ENCODE assay signal across 25 cellular contexts in the genomic region with DNA sequence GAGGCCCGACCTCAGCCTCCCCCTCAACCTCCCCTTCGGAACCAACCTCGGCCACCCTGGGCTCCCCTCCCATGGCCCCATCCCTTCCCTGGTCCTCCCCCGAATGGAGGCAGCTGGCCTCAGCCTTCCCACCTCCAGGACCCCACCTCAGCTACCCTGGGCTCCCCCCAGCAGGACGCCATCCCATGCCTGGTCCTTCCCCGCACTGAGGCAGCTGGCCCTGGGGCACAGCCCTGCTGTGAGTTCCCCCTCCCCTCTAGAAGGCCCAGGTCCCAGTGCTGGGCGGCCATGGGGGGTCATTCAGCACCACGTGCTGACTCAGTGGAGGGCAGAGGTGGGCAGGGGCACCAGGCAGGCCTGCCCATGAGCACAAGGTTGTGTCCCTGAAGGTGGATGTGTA. TPM values are rescaled to one million over a fixed set of nuclear protein-coding genes. Genes with fewer than 3 reads are reported as not detected.
"Had no signal": no experiment of that assay in that cellular context is flagged by ENCODE, and none has a peak within 500 bp of the region (broad histone marks: within the 10 kb centered on the region; RNA-seq: fewer than 3 reads in every experiment).

No MANE protein-coding gene starts in this region.

- FAIRE-seq: astrocyte, TTC549 had no signal

- H3K9ac ChIP-seq: SK-N-SH had no signal

- H3K4me2 ChIP-seq: SK-N-SH had no signal

- DNase-seq: activated CD4-positive, alpha-beta memory T cell treated with anti-CD3 and anti-CD28 coated beads for 36 hours; activated CD4-positive, alpha-beta T cell treated with anti-CD3 and anti-CD28 coated beads for 36 hours; activated CD4-positive, alpha-beta T cell treated with anti-CD3 and anti-CD28 coated beads, Interleukin-2, amount 50 U/mL, for 1 hour; activated CD8-positive, alpha-beta memory T cell treated with anti-CD3 and anti-CD28 coated beads, Interleukin-2, amount 50 U/mL, for 4 hours; activated effector memory CD4-positive, alpha-beta T cell treated with Interleukin-2 at 50 U/mL for 16 hours; activated naive CD4-positive, alpha-beta T cell; activated naive CD4-positive, alpha-beta T cell treated with anti-CD3 and anti-CD28 coated beads, Interleukin-2, amount 50 U/mL, for 16 hours; activated naive CD8-positive, alpha-beta T cell treated with anti-CD3 and anti-CD28 coated beads for 36 hours; activated T-cell treated with anti-CD3 and anti-CD28 coated beads for 4 hours; activated T-cell treated with anti-CD3 and anti-CD28 coated beads, Interleukin-2, amount 50 U/mL, for 48 hours; Karpas-422; SJCRH30; SK-N-SH had no signal

- H3K4me1 Mint-ChIP-seq: activated CD4-positive, alpha-beta T cell treated with anti-CD3 and anti-CD28 coated beads for 36 hours; activated naive CD8-positive, alpha-beta T cell treated with anti-CD3 and anti-CD28 coated beads for 36 hours had no signal

- H3K27me3 ChIP-seq: body of pancreas, breast epithelium, SJCRH30 had no signal

- H3K4me3 Mint-ChIP-seq: activated CD4-positive, alpha-beta memory T cell treated with anti-CD3 and anti-CD28 coated beads for 36 hours; activated CD4-positive, alpha-beta T cell treated with anti-CD3 and anti-CD28 coated beads for 36 hours; activated naive CD8-positive, alpha-beta T cell treated with anti-CD3 and anti-CD28 coated beads for 36 hours; T-helper 1 cell treated with Interleukin-12 subunit alpha and Interleukin-12 subunit beta and Interleukin-4 antibody, amounts not matched to agents 30 μg/mL and 1 μg/mL, for 36 hours; T-helper 2 cell treated with Interferon-gamma antibody and Interleukin-4, amounts not matched to agents 5 μg/mL and 100 μg/mL, for 36 hours had no signal

- H3K4me3 ChIP-seq: body of pancreas, breast epithelium, SJCRH30 had no signal

- H3K27me3 Mint-ChIP-seq: activated CD4-positive, alpha-beta T cell treated with anti-CD3 and anti-CD28 coated beads for 36 hours; activated naive CD8-positive, alpha-beta T cell treated with anti-CD3 and anti-CD28 coated beads for 36 hours had no signal

- H3K27ac ChIP-seq: body of pancreas, breast epithelium, SJCRH30 had no signal

- H3K27ac Mint-ChIP-seq: activated CD4-positive, alpha-beta memory T cell treated with anti-CD3 and anti-CD28 coated beads for 36 hours; activated CD4-positive, alpha-beta T cell treated with anti-CD3 and anti-CD28 coated beads for 36 hours; activated naive CD8-positive, alpha-beta T cell treated with anti-CD3 and anti-CD28 coated beads for 36 hours; T-helper 1 cell treated with Interleukin-12 subunit alpha and Interleukin-12 subunit beta and Interleukin-4 antibody, amounts not matched to agents 30 μg/mL and 1 μg/mL, for 36 hours; T-helper 2 cell treated with Interferon-gamma antibody and Interleukin-4, amounts not matched to agents 5 μg/mL and 100 μg/mL, for 36 hours had no signal

- H3K36me3 Mint-ChIP-seq: activated CD4-positive, alpha-beta memory T cell treated with anti-CD3 and anti-CD28 coated beads for 36 hours; activated naive CD8-positive, alpha-beta T cell treated with anti-CD3 and anti-CD28 coated beads for 36 hours had no signal

- H3K4me1 ChIP-seq: body of pancreas, breast epithelium, SJCRH30 had no signal

- H3K9me3 ChIP-seq: body of pancreas, breast epithelium, SK-N-SH had no signal

- H3K36me3 ChIP-seq: breast epithelium, SJCRH30 had no signal

- ATAC-seq: activated CD4-positive, alpha-beta T cell treated with anti-CD3 and anti-CD28 coated beads for 36 hours; Panc1 had no signal

RNA-seq across cellular contexts. Expression of a gene that starts 28.9 kb away (rescaled TPM):
- total RNA-seq: activated CD4-positive, alpha-beta memory T cell treated with anti-CD3 and anti-CD28 coated beads for 36 hours; activated CD4-positive, alpha-beta T cell treated with anti-CD3 and anti-CD28 coated beads for 36 hours; activated naive CD8-positive, alpha-beta T cell treated with anti-CD3 and anti-CD28 coated beads for 36 hours; astrocyte; body of pancreas; breast epithelium; cardiac septum; MCF 10A; NCI-H460; RPMI7951 had no signal
- polyA plus RNA-seq: adipose tissue, SK-N-SH had no signal

RNA-seq across cellular contexts. Expression of a gene that starts 29.7 kb away (rescaled TPM):
- total RNA-seq: RPMI7951 had no signal
